In the genomic region with DNA sequence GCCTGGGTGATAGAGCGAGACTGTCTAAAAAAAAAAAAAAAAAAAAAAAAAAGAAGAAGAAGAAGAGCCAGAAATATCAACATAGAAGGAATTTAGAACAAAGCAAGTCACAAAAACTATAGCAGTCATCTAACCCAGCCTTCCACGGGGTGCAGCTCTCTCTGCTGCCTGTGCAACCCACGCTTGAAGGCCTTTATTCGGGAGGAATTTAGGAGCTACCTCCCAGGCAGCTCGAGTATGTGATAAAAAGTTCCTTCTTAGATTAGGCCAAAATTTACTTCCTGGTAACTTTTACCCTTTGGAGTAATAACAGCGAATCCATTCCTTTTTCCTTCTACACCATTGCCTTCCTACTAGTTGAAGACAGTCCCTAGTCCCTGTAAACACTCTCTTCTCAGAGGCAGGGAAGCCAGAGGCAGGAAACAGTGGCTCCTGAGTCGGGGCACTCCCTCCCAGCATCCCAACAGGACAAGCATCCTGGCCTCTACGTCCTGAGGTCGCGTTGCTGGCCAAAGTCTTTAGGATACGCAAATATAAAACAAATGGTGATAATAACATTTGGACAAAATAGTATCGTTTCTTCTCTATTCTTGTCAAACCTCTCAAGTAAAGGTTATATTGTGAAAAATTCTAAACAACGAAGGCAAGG, we compare ENCODE assay signal across 22 cellular contexts.
"Had no signal": no experiment of that assay in that cellular context is flagged by ENCODE, and none has a peak within 500 bp of the region (broad histone marks: within the 10 kb centered on the region; RNA-seq: fewer than 3 reads in every experiment).

No MANE protein-coding gene starts in this region.

- H3K9me3 ChIP-seq: esophagus muscularis mucosa, gastrocnemius medialis, lower lobe of right lung, mucosa of descending colon, stomach, suprapubic skin, tibial nerve had no signal

- H3K27ac ChIP-seq: esophagus muscularis mucosa, gastrocnemius medialis, lower lobe of right lung, stomach, suprapubic skin, tibial nerve, VCaP had no signal

- H3K4me1 Mint-ChIP-seq: activated CD4-positive, alpha-beta T cell treated with anti-CD3 and anti-CD28 coated beads, Interleukin-2, amount 10 ng/mL, durations not matched to agents 7 days and 5 days; activated CD8-positive, alpha-beta memory T cell treated with anti-CD3 and anti-CD28 coated beads, Interleukin-2, amount 10 ng/mL, durations not matched to agents 7 days and 5 days; activated naive CD4-positive, alpha-beta T cell treated with anti-CD3 and anti-CD28 coated beads, Interleukin-2, amount 10 ng/mL, durations not matched to agents 7 days and 5 days; stimulated activated memory B cell treated with anti-CD40 and anti-IgM and Interleukin-4, amounts not matched to agents 10 μg/mL and 1 μg/mL and 100 μg/mL, for 72 hours had no signal

- DNase-seq: activated CD4-positive, alpha-beta T cell treated with anti-CD3 and anti-CD28 coated beads, Interleukin-2, amount 10 ng/mL, durations not matched to agents 7 days and 5 days; activated CD4-positive, CD25-positive, alpha-beta regulatory T cell treated with anti-CD3 and anti-CD28 coated beads, Interleukin-2, amount 50 U/mL, for 72 hours; activated CD8-positive, alpha-beta memory T cell treated with anti-CD3 and anti-CD28 coated beads, Interleukin-2, amount 10 ng/mL, durations not matched to agents 7 days and 5 days; activated CD8-positive, alpha-beta T cell treated with anti-CD3 and anti-CD28 coated beads for 36 hours; activated effector memory CD4-positive, alpha-beta T cell treated with anti-CD3 and anti-CD28 coated beads, Interleukin-2, amount 50 U/mL, for 16 hours; activated naive CD4-positive, alpha-beta T cell treated with anti-CD3 and anti-CD28 coated beads, Interleukin-2, amount 10 ng/mL, durations not matched to agents 7 days and 5 days; activated T-cell treated with anti-CD3 and anti-CD28 coated beads for 4 hours; effector CD8-positive, alpha-beta T cell; gastrocnemius medialis; lower lobe of right lung; mucosa of descending colon; nephron progenitor cell; stimulated activated CD4-positive, alpha-beta T cell treated with anti-CD3 and anti-CD28 coated beads, Interleukin-15, amount 100 ng/mL, for 24 hours; stomach had no signal

- H3K27ac Mint-ChIP-seq: activated CD4-positive, alpha-beta T cell treated with anti-CD3 and anti-CD28 coated beads, Interleukin-2, amount 10 ng/mL, durations not matched to agents 7 days and 5 days; activated CD8-positive, alpha-beta memory T cell treated with anti-CD3 and anti-CD28 coated beads, Interleukin-2, amount 10 ng/mL, durations not matched to agents 7 days and 5 days; activated CD8-positive, alpha-beta T cell treated with anti-CD3 and anti-CD28 coated beads for 36 hours; activated naive CD4-positive, alpha-beta T cell treated with anti-CD3 and anti-CD28 coated beads, Interleukin-2, amount 10 ng/mL, durations not matched to agents 7 days and 5 days; dendritic cell treated with granulocyte-macrophage colony-stimulating factor and Interleukin-4, amounts not matched to agents 40 ng/mL and 50 ng/mL, for 4 days; nephron progenitor cell; stimulated activated memory B cell treated with anti-CD40 and anti-IgM and Interleukin-4, amounts not matched to agents 10 μg/mL and 1 μg/mL and 100 μg/mL, for 72 hours had no signal

- H3K27me3 ChIP-seq: gastrocnemius medialis, stomach, suprapubic skin, tibial nerve had no signal

- H3K4me1 ChIP-seq: esophagus muscularis mucosa, gastrocnemius medialis, lower lobe of right lung, stomach, suprapubic skin, tibial nerve had no signal

- H3K36me3 Mint-ChIP-seq: activated CD8-positive, alpha-beta memory T cell treated with anti-CD3 and anti-CD28 coated beads, Interleukin-2, amount 10 ng/mL, durations not matched to agents 7 days and 5 days; activated naive CD4-positive, alpha-beta T cell treated with anti-CD3 and anti-CD28 coated beads, Interleukin-2, amount 10 ng/mL, durations not matched to agents 7 days and 5 days; stimulated activated memory B cell treated with anti-CD40 and anti-IgM and Interleukin-4, amounts not matched to agents 10 μg/mL and 1 μg/mL and 100 μg/mL, for 72 hours had no signal

- H3K9me3 Mint-ChIP-seq: activated CD4-positive, alpha-beta T cell treated with anti-CD3 and anti-CD28 coated beads, Interleukin-2, amount 10 ng/mL, durations not matched to agents 7 days and 5 days; activated CD8-positive, alpha-beta T cell treated with anti-CD3 and anti-CD28 coated beads for 36 hours; activated naive CD4-positive, alpha-beta T cell treated with anti-CD3 and anti-CD28 coated beads, Interleukin-2, amount 10 ng/mL, durations not matched to agents 7 days and 5 days; dendritic cell treated with granulocyte-macrophage colony-stimulating factor and Interleukin-4, amounts not matched to agents 40 ng/mL and 50 ng/mL, for 4 days; stimulated activated memory B cell treated with anti-CD40 and anti-IgM and Interleukin-4, amounts not matched to agents 10 μg/mL and 1 μg/mL and 100 μg/mL, for 72 hours had no signal

- H3K27me3 Mint-ChIP-seq: activated CD4-positive, alpha-beta T cell treated with anti-CD3 and anti-CD28 coated beads, Interleukin-2, amount 10 ng/mL, durations not matched to agents 7 days and 5 days; activated CD8-positive, alpha-beta memory T cell treated with anti-CD3 and anti-CD28 coated beads, Interleukin-2, amount 10 ng/mL, durations not matched to agents 7 days and 5 days; activated CD8-positive, alpha-beta T cell treated with anti-CD3 and anti-CD28 coated beads for 36 hours; activated naive CD4-positive, alpha-beta T cell treated with anti-CD3 and anti-CD28 coated beads, Interleukin-2, amount 10 ng/mL, durations not matched to agents 7 days and 5 days; dendritic cell treated with granulocyte-macrophage colony-stimulating factor and Interleukin-4, amounts not matched to agents 40 ng/mL and 50 ng/mL, for 4 days had no signal

- H3K36me3 ChIP-seq: esophagus muscularis mucosa, gastrocnemius medialis, lower lobe of right lung, stomach, suprapubic skin, tibial nerve had no signal

- H3K4me3 Mint-ChIP-seq: activated CD4-positive, alpha-beta T cell treated with anti-CD3 and anti-CD28 coated beads, Interleukin-2, amount 10 ng/mL, durations not matched to agents 7 days and 5 days; activated CD8-positive, alpha-beta memory T cell treated with anti-CD3 and anti-CD28 coated beads, Interleukin-2, amount 10 ng/mL, durations not matched to agents 7 days and 5 days; activated CD8-positive, alpha-beta T cell treated with anti-CD3 and anti-CD28 coated beads for 36 hours; activated naive CD4-positive, alpha-beta T cell treated with anti-CD3 and anti-CD28 coated beads, Interleukin-2, amount 10 ng/mL, durations not matched to agents 7 days and 5 days; dendritic cell treated with granulocyte-macrophage colony-stimulating factor and Interleukin-4, amounts not matched to agents 40 ng/mL and 50 ng/mL, for 4 days; nephron progenitor cell; stimulated activated memory B cell treated with anti-CD40 and anti-IgM and Interleukin-4, amounts not matched to agents 10 μg/mL and 1 μg/mL and 100 μg/mL, for 72 hours had no signal

- H3K4me3 ChIP-seq: esophagus muscularis mucosa, gastrocnemius medialis, lower lobe of right lung, mucosa of descending colon, stomach, suprapubic skin, tibial nerve had no signal

- ATAC-seq: activated CD8-positive, alpha-beta memory T cell treated with anti-CD3 and anti-CD28 coated beads, Interleukin-2, amount 10 ng/mL, durations not matched to agents 7 days and 5 days; activated CD8-positive, alpha-beta T cell treated with anti-CD3 and anti-CD28 coated beads for 36 hours; gastrocnemius medialis; left lobe of liver; lower lobe of right lung; mucosa of descending colon; sciatic nerve; stimulated activated memory B cell treated with anti-CD40 and anti-IgM and Interleukin-4, amounts not matched to agents 10 μg/mL and 1 μg/mL and 100 μg/mL, for 72 hours had no signal
